9 cellular contexts compared by ENCODE assay signal in the genomic region with DNA sequence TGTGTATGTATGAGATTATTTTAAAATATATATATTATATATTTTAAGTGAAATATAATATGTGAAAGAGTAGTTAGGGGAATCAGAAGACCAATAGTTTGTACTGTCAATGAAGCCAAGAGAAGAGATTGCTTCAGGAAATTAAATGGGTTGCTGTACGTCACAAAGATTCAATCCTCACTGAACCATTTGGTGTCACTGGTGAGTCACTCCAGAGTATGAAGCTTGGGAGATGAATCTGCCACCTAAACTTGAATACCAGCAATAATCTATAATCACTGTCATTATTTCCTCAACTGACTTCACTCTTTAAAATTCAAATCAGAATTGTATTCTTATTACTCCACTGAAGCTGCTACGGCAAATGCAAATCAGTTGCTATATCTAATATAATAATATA. TPM values are rescaled to one million over a fixed set of nuclear protein-coding genes. Genes with fewer than 3 reads are reported as not detected.
DNase-seq lines count a peak whose midpoint lies in the region; ATAC-seq and TF ChIP-seq lines count a peak whose summit lies in the region.
"Had no signal": no experiment of that assay in that cellular context is flagged by ENCODE, and none has a peak within 500 bp of the region (broad histone marks: within the 10 kb centered on the region; RNA-seq: fewer than 3 reads in every experiment).

No MANE protein-coding gene starts in this region.

- H3K36me3 ChIP-seq in HEK293 (ENCODE audit: control insufficient read depth in 2 of 2, insufficient read depth in 1 of 2, low read length in 2 of 2) (no peaks in the 10 kb centered on the region), Panc1 (ENCODE audit: control insufficient read depth, insufficient read depth, low read length) (no peaks in the 10 kb centered on the region), hepatocyte (replicated peaks; ENCODE audit: insufficient read depth, low read depth) (no peaks in the 10 kb centered on the region), ascending aorta (no peaks in the 10 kb centered on the region)

- CTCF ChIA-PET in HEK293 (lab: Yijun Ruan, JAX), result interaction anchor here (0.6 to 1.5 kb wide), 7 partner anchors 32 to 377 kb away, joined by 3 to 7 read pairs (median 4); no protein-coding TSS in a partner anchor
- CTCF ChIA-PET in Panc1 (lab: Charles Lee), result interaction anchor here (0.7 kb wide), 1 partner anchor 496 kb away, joined by 14 read pairs; no protein-coding TSS in a partner anchor
- CTCF ChIA-PET in activated CD8-positive, alpha-beta T cell treated with anti-CD3 and anti-CD28 coated beads, Interleukin-2, amount 10 ng/mL, durations not matched to agents 7 days and 5 days (lab: Charles Lee), result interaction anchor here (0.9 to 1.1 kb wide), 2 partner anchors 32 to 171 kb away, joined by 3 read pairs; no protein-coding TSS in a partner anchor

- no peak for TF ChIP-seq CTCF in HEK293 (tag by site-specific recombination; IDR thresholded peaks at IDR 0.05)
- TF ChIP-seq CTCF in Panc1 (IDR thresholded peaks at IDR 0.05), result peak; percentile 22; the same call in 1 of the 2 replicates
- TF ChIP-seq CTCF in hepatocyte (IDR thresholded peaks at IDR 0.05; ENCODE audit: poor library complexity), result peak; percentile 32
- no peak for TF ChIP-seq CTCF in ascending aorta (IDR thresholded peaks at IDR 0.05)

- in situ Hi-C loops in Panc1 (cut with HindIII; ENCODE audit: low pct_unique_long_range_greater_than_20kb, low sequenced_read_pairs), result no loop called here

- H3K27ac ChIP-seq in HEK293 (ENCODE audit: extremely low read depth, low read depth, low read length), result no peak overlapping the region
- H3K27ac ChIP-seq in Panc1 (ENCODE audit: low read length), result no peak overlapping the region
- no peak overlapping the region for H3K27ac ChIP-seq in hepatocyte
- H3K27ac ChIP-seq in ascending aorta, result no peak overlapping the region

- H3K4me1 ChIP-seq in HEK293 (ENCODE audit: control insufficient read depth, insufficient read depth, low read length), result no peaks in the 10 kb centered on the region
- no peaks in the 10 kb centered on the region for H3K4me1 ChIP-seq in Panc1 (ENCODE audit: control insufficient read depth, insufficient read depth, low read length)
- no peaks in the 10 kb centered on the region for H3K4me1 ChIP-seq in hepatocyte (ENCODE audit: insufficient read depth)
- no peaks in the 10 kb centered on the region for H3K4me1 ChIP-seq in ascending aorta

- no peaks in the 10 kb centered on the region for H3K79me2 ChIP-seq in hepatocyte

- H3K4me3 ChIP-seq in HEK293 (ENCODE audit: low read depth, low read length), result no peak overlapping the region
- H3K4me3 ChIP-seq in Panc1 (ENCODE audit: low read depth in 2 of 2, low read length in 2 of 2), result no peak overlapping the region
- no peak overlapping the region for H3K4me3 ChIP-seq in hepatocyte
- H3K4me3 ChIP-seq in ascending aorta, result no peak overlapping the region

- no TSS peak for BruUV-seq in Panc1 (replicated peaks; lab: Mats Ljungman, UMichigan)

- H3K9me3 ChIP-seq in HEK293 (ENCODE audit: control insufficient read depth, insufficient read depth, low read depth, low read length) (no peaks in the 10 kb centered on the region), Panc1 (ENCODE audit: control insufficient read depth, insufficient read depth, low read depth, low read length) (no peaks in the 10 kb centered on the region), hepatocyte (ENCODE audit: low read depth) (no peaks in the 10 kb centered on the region), ascending aorta (no peaks in the 10 kb centered on the region)

- no peak overlapping the region for H3K27ac Mint-ChIP-seq in stimulated activated naive B cell treated with anti-CD40 and anti-IgM and Interleukin-4, amounts not matched to agents 10 μg/mL and 1 μg/mL and 100 μg/mL, for 72 hours
- no peak overlapping the region for H3K27ac Mint-ChIP-seq in activated CD8-positive, alpha-beta T cell treated with anti-CD3 and anti-CD28 coated beads, Interleukin-2, amount 10 ng/mL, durations not matched to agents 7 days and 5 days
- H3K27ac Mint-ChIP-seq: natural killer cell treated with Interleukin-12 subunit alpha and Interleukin-12 subunit beta and Interleukin-15 and Interleukin-18, amount 100 ng/mL, for 72 hours had no signal

- H3K4me3 Mint-ChIP-seq in stimulated activated naive B cell treated with anti-CD40 and anti-IgM and Interleukin-4, amounts not matched to agents 10 μg/mL and 1 μg/mL and 100 μg/mL, for 72 hours, result no peak overlapping the region
- H3K4me3 Mint-ChIP-seq in activated CD8-positive, alpha-beta T cell treated with anti-CD3 and anti-CD28 coated beads, Interleukin-2, amount 10 ng/mL, durations not matched to agents 7 days and 5 days, result no peak overlapping the region
- H3K4me3 Mint-ChIP-seq: natural killer cell treated with Interleukin-12 subunit alpha and Interleukin-12 subunit beta and Interleukin-15 and Interleukin-18, amount 100 ng/mL, for 72 hours had no signal

- H3K27me3 Mint-ChIP-seq in stimulated activated naive B cell treated with anti-CD40 and anti-IgM and Interleukin-4, amounts not matched to agents 10 μg/mL and 1 μg/mL and 100 μg/mL, for 72 hours, result no peaks in the 10 kb centered on the region
- no peaks in the 10 kb centered on the region for H3K27me3 Mint-ChIP-seq in activated CD8-positive, alpha-beta T cell treated with anti-CD3 and anti-CD28 coated beads, Interleukin-2, amount 10 ng/mL, durations not matched to agents 7 days and 5 days (ENCODE audit: low read depth)
- H3K27me3 Mint-ChIP-seq: natural killer cell treated with Interleukin-12 subunit alpha and Interleukin-12 subunit beta and Interleukin-15 and Interleukin-18, amount 100 ng/mL, for 72 hours had no signal

- intact Hi-C loops in Panc1 (cut with micrococcal nuclease; ENCODE audit: unreplicated experiment) (loop anchor here (2.0 to 5.0 kb wide), 2 partner anchors 57 to 240 kb away; no protein-coding TSS in a partner anchor), ascending aorta (cut with DNase I) (no loop called here)

- H3K27me3 ChIP-seq in Panc1 (ENCODE audit: control insufficient read depth, insufficient read depth, low read length) (no peaks in the 10 kb centered on the region), hepatocyte (no peaks in the 10 kb centered on the region), ascending aorta (no peaks in the 10 kb centered on the region)

- DNase-seq in D341Med (ENCODE audit: low spot score), result peak; percentile 19
- DNase-seq in Panc1 (ENCODE audit: low read depth, low spot score), result no peak
- DNase-seq in hepatocyte (ENCODE audit: low spot score), result peak; percentile 14
- no peak for DNase-seq in stimulated activated naive B cell treated with anti-CD40 and anti-IgM and Interleukin-4, amounts not matched to agents 10 μg/mL and 1 μg/mL and 100 μg/mL, for 72 hours
- DNase-seq in ascending aorta (ENCODE audit: low spot score in 2 of 2), result no peak
- no peak for DNase-seq in activated CD8-positive, alpha-beta T cell treated with anti-CD3 and anti-CD28 coated beads, Interleukin-2, amount 10 ng/mL, durations not matched to agents 7 days and 5 days
- DNase-seq in activated CD8-positive, alpha-beta memory T cell treated with anti-CD3 and anti-CD28 coated beads, Interleukin-2, amount 50 U/mL, for 48 hours, result no peak

- no peak for ATAC-seq in Panc1
- ATAC-seq in stimulated activated naive B cell treated with anti-CD40 and anti-IgM and Interleukin-4, amounts not matched to agents 10 μg/mL and 1 μg/mL and 100 μg/mL, for 72 hours (replicated peaks), result no peak
- no peak for ATAC-seq in activated CD8-positive, alpha-beta T cell treated with anti-CD3 and anti-CD28 coated beads, Interleukin-2, amount 10 ng/mL, durations not matched to agents 7 days and 5 days
- ATAC-seq: natural killer cell treated with Interleukin-12 subunit alpha and Interleukin-12 subunit beta and Interleukin-15 and Interleukin-18, amount 100 ng/mL, for 72 hours had no signal

- no peaks in the 10 kb centered on the region for H4K20me1 ChIP-seq in hepatocyte (ENCODE audit: insufficient read depth, poor library complexity, severe bottlenecking)

- no peak overlapping the region for H3K4me2 ChIP-seq in hepatocyte

- no peaks in the 10 kb centered on the region for H3K9me2 ChIP-seq in hepatocyte (replicated peaks; ENCODE audit: insufficient read depth)

- POLR2A ChIA-PET in HEK293 (lab: Yijun Ruan, JAX) (no interaction called here), Panc1 (lab: Charles Lee) (no interaction called here)
- POLR2A ChIA-PET in activated CD8-positive, alpha-beta T cell treated with anti-CD3 and anti-CD28 coated beads, Interleukin-2, amount 10 ng/mL, durations not matched to agents 7 days and 5 days (lab: Charles Lee), result no interaction called here

- no peak overlapping the region for H2AFZ ChIP-seq in hepatocyte

- no peaks in the 10 kb centered on the region for H3K36me3 Mint-ChIP-seq in stimulated activated naive B cell treated with anti-CD40 and anti-IgM and Interleukin-4, amounts not matched to agents 10 μg/mL and 1 μg/mL and 100 μg/mL, for 72 hours
- H3K36me3 Mint-ChIP-seq in activated CD8-positive, alpha-beta T cell treated with anti-CD3 and anti-CD28 coated beads, Interleukin-2, amount 10 ng/mL, durations not matched to agents 7 days and 5 days (ENCODE audit: low read depth), result no peaks in the 10 kb centered on the region
- H3K36me3 Mint-ChIP-seq: natural killer cell treated with Interleukin-12 subunit alpha and Interleukin-12 subunit beta and Interleukin-15 and Interleukin-18, amount 100 ng/mL, for 72 hours had no signal

- 61% methylated on average over 2 of the region's 2 CpGs for WGBS in hepatocyte (ENCODE audit: low lambda C conversion rate, missing lambda C conversion rate)

- no peaks in the 10 kb centered on the region for H3K9me3 Mint-ChIP-seq in stimulated activated naive B cell treated with anti-CD40 and anti-IgM and Interleukin-4, amounts not matched to agents 10 μg/mL and 1 μg/mL and 100 μg/mL, for 72 hours
- no peaks in the 10 kb centered on the region for H3K9me3 Mint-ChIP-seq in activated CD8-positive, alpha-beta T cell treated with anti-CD3 and anti-CD28 coated beads, Interleukin-2, amount 10 ng/mL, durations not matched to agents 7 days and 5 days (ENCODE audit: insufficient read depth)

- H3K4me1 Mint-ChIP-seq in stimulated activated naive B cell treated with anti-CD40 and anti-IgM and Interleukin-4, amounts not matched to agents 10 μg/mL and 1 μg/mL and 100 μg/mL, for 72 hours, result no peaks in the 10 kb centered on the region
- no peaks in the 10 kb centered on the region for H3K4me1 Mint-ChIP-seq in activated CD8-positive, alpha-beta T cell treated with anti-CD3 and anti-CD28 coated beads, Interleukin-2, amount 10 ng/mL, durations not matched to agents 7 days and 5 days (ENCODE audit: low read depth)

TF ChIP-seq in HEK293, 187 proteins besides CTCF, POLR2A, EP300 and RAD21:
- TF ChIP-seq ZNF654 (tag by site-specific recombination; IDR thresholded peaks at IDR 0.05; ENCODE audit: low read depth) (peak; percentile 13; the same call in 1 of the 2 replicates), OSR2 (tag by site-specific recombination; IDR thresholded peaks at IDR 0.05) (no peak)

RNA-seq across cellular contexts. Expression of gene SCN9A, which starts 41.9 kb away (rescaled TPM):
- total RNA-seq in Panc1 (2021; ENCODE audit: unreplicated experiment) (0.10 TPM), hepatocyte (9.0 and 11.7 TPM in 2 replicates), ascending aorta (5.5 TPM)
- polyA plus RNA-seq in Panc1 (2012; ENCODE audit: insufficient read length), result not detected
- 4.1 and 5.1 TPM in 2 replicates for polyA plus RNA-seq in hepatocyte
- total RNA-seq in activated CD8-positive, alpha-beta T cell treated with anti-CD3 and anti-CD28 coated beads, Interleukin-2, amount 10 ng/mL, durations not matched to agents 7 days and 5 days, result under 1 TPM in 1 of 2 experiments, not detected in 1; 0.16 TPM

Comparison
In these comparisons a context has a peak if more than half of its experiments do, and no peak if none do; other contexts are left out.
1. DNase-seq: peak in D341Med (single experiment) and hepatocyte (single experiment); none in Panc1 (single experiment), stimulated activated naive B cell treated with anti-CD40 and anti-IgM and Interleukin-4, amounts not matched to agents 10 μg/mL and 1 μg/mL and 100 μg/mL, for 72 hours (single experiment), ascending aorta (0 of 2), activated CD8-positive, alpha-beta T cell treated with anti-CD3 and anti-CD28 coated beads, Interleukin-2, amount 10 ng/mL, durations not matched to agents 7 days and 5 days (single experiment) and activated CD8-positive, alpha-beta memory T cell treated with anti-CD3 and anti-CD28 coated beads, Interleukin-2, amount 50 U/mL, for 48 hours (single experiment).
2. CTCF ChIP-seq: peak in Panc1 (single experiment) and hepatocyte (single experiment); none in HEK293 (single experiment) and ascending aorta (0 of 3).